8 cellular contexts compared by ENCODE assay signal in the genomic region with DNA sequence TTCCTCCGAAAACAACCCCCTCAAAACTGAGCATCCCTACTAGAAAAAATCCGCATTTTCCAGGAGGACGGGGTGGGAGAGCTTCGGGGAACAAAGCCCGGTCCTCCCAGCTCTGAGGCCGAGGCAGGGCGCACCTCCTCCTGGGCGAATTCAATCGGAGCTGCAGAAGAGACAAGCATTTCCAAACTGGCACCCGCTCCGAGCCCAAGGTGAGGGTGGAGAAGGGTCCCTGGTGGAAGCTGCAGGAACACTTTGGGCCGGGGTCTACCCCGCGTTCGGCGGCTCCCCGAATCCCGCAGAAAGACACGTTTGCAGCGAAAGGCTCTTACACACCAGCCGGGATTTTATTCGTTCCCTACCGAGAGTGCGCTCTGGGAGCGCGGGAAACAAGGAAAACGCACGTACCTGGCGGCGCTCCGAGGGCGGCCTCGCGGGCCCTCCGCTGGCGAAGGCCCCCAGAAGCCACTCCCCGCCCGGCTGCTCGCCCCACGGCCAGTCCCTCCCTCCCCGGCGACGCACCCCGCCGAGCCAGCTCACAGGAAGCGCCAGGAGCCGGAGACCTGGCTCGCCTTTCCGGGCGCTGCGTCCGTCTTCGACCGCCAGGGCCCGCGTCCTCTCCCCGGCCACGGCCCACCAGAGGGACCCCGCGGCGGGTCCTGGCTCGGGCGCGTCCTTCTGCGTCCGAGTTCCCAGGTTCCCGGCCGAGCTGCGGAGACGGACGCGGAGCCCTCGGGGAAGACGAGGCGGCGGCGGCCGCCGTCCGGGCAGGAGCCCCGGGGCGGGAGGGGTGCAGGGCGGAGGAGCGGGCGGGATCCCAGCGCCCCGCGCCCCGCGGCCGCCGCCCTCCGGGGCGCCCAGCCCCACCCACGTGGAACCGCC. TPM values are rescaled to one million over a fixed set of nuclear protein-coding genes. Genes with fewer than 3 reads are reported as not detected.
DNase-seq lines count a peak whose midpoint lies in the region; ATAC-seq and TF ChIP-seq lines count a peak whose summit lies in the region.

No MANE protein-coding gene starts in this region.

- H3K9me3 ChIP-seq in OCI-LY1 (ENCODE audit: low read length) (no peaks in the 10 kb centered on the region), neuron (ENCODE audit: low read length) (no peaks in the 10 kb centered on the region), upper lobe of right lung (no peaks in the 10 kb centered on the region)

- H3K4me1 ChIP-seq in OCI-LY1 (ENCODE audit: insufficient read depth, low read length, severe bottlenecking) (no peaks in the 10 kb centered on the region), neuron (ENCODE audit: insufficient read depth, low read length) (peaks cover 51% of the 10 kb centered on the region), upper lobe of right lung (peaks cover 25% of the 10 kb centered on the region)

- H3K4me2 ChIP-seq in OCI-LY1 (ENCODE audit: low read length): peak overlapping the region; percentile 34; the same call in 1 of the 2 replicates

- peak overlapping the region; percentile 45 for H3K27ac Mint-ChIP-seq in Calu3 (ENCODE audit: unreplicated experiment)
- H3K27ac Mint-ChIP-seq in activated naive CD4-positive, alpha-beta T cell treated with anti-CD3 and anti-CD28 coated beads, Interleukin-2, amount 10 ng/mL, durations not matched to agents 7 days and 5 days: no peak overlapping the region

- intact Hi-C loops in Calu3 (cut with micrococcal nuclease; ENCODE audit: unreplicated experiment): no loop called here
- intact Hi-C loops in upper lobe of right lung (cut with DNase I): no loop called here

- H3K4me3 Mint-ChIP-seq in Calu3 (ENCODE audit: low read depth, unreplicated experiment): peak overlapping the region; percentile 75
- peak overlapping the region; percentile 67 for H3K4me3 Mint-ChIP-seq in activated naive CD4-positive, alpha-beta T cell treated with anti-CD3 and anti-CD28 coated beads, Interleukin-2, amount 10 ng/mL, durations not matched to agents 7 days and 5 days

- peak; percentile 95 for DNase-seq in Calu3
- DNase-seq in HK-2 (ENCODE audit: unreplicated experiment): peak; percentile 91
- peak; percentile 69 for DNase-seq in activated naive CD4-positive, alpha-beta T cell treated with anti-CD3 and anti-CD28 coated beads, Interleukin-2, amount 10 ng/mL, durations not matched to agents 7 days and 5 days
- DNase-seq in foreskin melanocyte: peak; percentile 72
- peak; percentile 97 for DNase-seq in upper lobe of right lung

- peaks cover 59% of the 10 kb centered on the region for H3K36me3 Mint-ChIP-seq in Calu3 (ENCODE audit: insufficient read depth, unreplicated experiment)
- H3K36me3 Mint-ChIP-seq in activated naive CD4-positive, alpha-beta T cell treated with anti-CD3 and anti-CD28 coated beads, Interleukin-2, amount 10 ng/mL, durations not matched to agents 7 days and 5 days: peaks cover 2% of the 10 kb centered on the region

- H3K27me3 ChIP-seq in OCI-LY1 (ENCODE audit: insufficient read depth, low read length): peaks cover 3% of the 10 kb centered on the region; the same call in 1 of the 2 replicates
- H3K27me3 ChIP-seq in neuron (ENCODE audit: insufficient read depth, low read length): no peaks in the 10 kb centered on the region
- H3K27me3 ChIP-seq in upper lobe of right lung: no peaks in the 10 kb centered on the region

- TF ChIP-seq CTCF in Calu3 (IDR thresholded peaks at IDR 0.05; ENCODE audit: unreplicated experiment) (peak; percentile 19), OCI-LY1 (IDR thresholded peaks at IDR 0.05; ENCODE audit: low read length) (no peak), upper lobe of right lung (IDR thresholded peaks at IDR 0.05) (peak; percentile 33)

- ATAC-seq in GM19455 (IDR thresholded peaks at IDR 0.05; ENCODE audit: unreplicated experiment) (peak; percentile 54), upper lobe of right lung (peak; percentile 73)

- no peaks in the 10 kb centered on the region for H3K9me2 ChIP-seq in OCI-LY1 (ENCODE audit: low read depth, low read length)

- H3F3A ChIP-seq in OCI-LY1 (ENCODE audit: insufficient read depth, low read length): no peaks in the 10 kb centered on the region

- H4K20me1 ChIP-seq in OCI-LY1 (ENCODE audit: insufficient read depth, low read length): no peaks in the 10 kb centered on the region

- TSS peak; percentile 68 for BruUV-seq in Calu3 (replicated peaks; lab: Mats Ljungman, UMichigan)

- H3K27ac ChIP-seq in OCI-LY1 (ENCODE audit: low read depth, low read length, poor library complexity, severe bottlenecking) (no peak overlapping the region), upper lobe of right lung (peak overlapping the region; percentile 93)

- no peaks in the 10 kb centered on the region for H3K27me3 Mint-ChIP-seq in Calu3 (ENCODE audit: unreplicated experiment)
- H3K27me3 Mint-ChIP-seq in activated naive CD4-positive, alpha-beta T cell treated with anti-CD3 and anti-CD28 coated beads, Interleukin-2, amount 10 ng/mL, durations not matched to agents 7 days and 5 days: peaks cover 96% of the 10 kb centered on the region

- H3K4me1 Mint-ChIP-seq in Calu3 (ENCODE audit: low read depth, unreplicated experiment): peaks cover 21% of the 10 kb centered on the region
- peaks cover 20% of the 10 kb centered on the region for H3K4me1 Mint-ChIP-seq in activated naive CD4-positive, alpha-beta T cell treated with anti-CD3 and anti-CD28 coated beads, Interleukin-2, amount 10 ng/mL, durations not matched to agents 7 days and 5 days

- H3K4me3 ChIP-seq in OCI-LY1 (ENCODE audit: low read depth, low read length, poor library complexity, severe bottlenecking) (peak overlapping the region; percentile 47), neuron (ENCODE audit: low read length) (peak overlapping the region; percentile 99), upper lobe of right lung (peak overlapping the region; percentile 88)

- H3K9ac ChIP-seq in OCI-LY1 (ENCODE audit: low read length): no peak overlapping the region; the same call in 1 of the 2 replicates

- CTCF ChIA-PET in Calu3 (lab: Charles Lee): interaction anchor here (1.0 kb wide), 1 partner anchor 36 kb away, joined by 9 read pairs; no protein-coding TSS in a partner anchor
- CTCF ChIA-PET in activated naive CD4-positive, alpha-beta T cell treated with anti-CD3 and anti-CD28 coated beads, Interleukin-2, amount 10 ng/mL, durations not matched to agents 7 days and 5 days (lab: Charles Lee): no interaction called here

- H3K9me3 Mint-ChIP-seq in Calu3 (ENCODE audit: low read depth, unreplicated experiment): no peaks in the 10 kb centered on the region
- H3K9me3 Mint-ChIP-seq in activated naive CD4-positive, alpha-beta T cell treated with anti-CD3 and anti-CD28 coated beads, Interleukin-2, amount 10 ng/mL, durations not matched to agents 7 days and 5 days: no peaks in the 10 kb centered on the region

- H3K36me3 ChIP-seq in OCI-LY1 (ENCODE audit: insufficient read depth, low read length): no peaks in the 10 kb centered on the region
- no peaks in the 10 kb centered on the region for H3K36me3 ChIP-seq in neuron (ENCODE audit: insufficient read depth, low read length)
- no peaks in the 10 kb centered on the region for H3K36me3 ChIP-seq in upper lobe of right lung

- H2AFZ ChIP-seq in OCI-LY1 (ENCODE audit: low read length) (no peak overlapping the region), neuron (ENCODE audit: low read depth, low read length) (no peak overlapping the region)

- no peaks in the 10 kb centered on the region for H3K79me2 ChIP-seq in OCI-LY1 (ENCODE audit: insufficient read depth, low read length)

RNA-seq across cellular contexts. Expression of a gene that starts 49.8 kb away (rescaled TPM):
- 0.17 and 0.27 TPM in 2 replicates for total RNA-seq in Calu3 (2022)
- 23.3 TPM for total RNA-seq in upper lobe of right lung

RNA-seq across cellular contexts. Expression of a gene that starts 50.3 kb away (rescaled TPM):
- total RNA-seq in Calu3 (2022) (120 and 121 TPM in 2 replicates), upper lobe of right lung (87.3 TPM)

Comparison
In these comparisons a context has a peak if more than half of its experiments do, and no peak if none do; other contexts are left out.
1. H3K4me3 ChIP-seq: peak in every context shown above with its lines; median percentile 99 in neuron; 88 in upper lobe of right lung; 47 in OCI-LY1.
2. RNA of a gene that starts 49.8 kb away (total RNA-seq): 23.3 TPM in upper lobe of right lung (single experiment); 0.17 to 0.27 TPM in Calu3; every median in the first group is over 10 times any median in the second.
3. Peak in every context shown above with its lines, with median percentiles within 50 percentile points of each other: DNase-seq.